ENCODE assay signal across 30 cellular contexts in the genomic region with DNA sequence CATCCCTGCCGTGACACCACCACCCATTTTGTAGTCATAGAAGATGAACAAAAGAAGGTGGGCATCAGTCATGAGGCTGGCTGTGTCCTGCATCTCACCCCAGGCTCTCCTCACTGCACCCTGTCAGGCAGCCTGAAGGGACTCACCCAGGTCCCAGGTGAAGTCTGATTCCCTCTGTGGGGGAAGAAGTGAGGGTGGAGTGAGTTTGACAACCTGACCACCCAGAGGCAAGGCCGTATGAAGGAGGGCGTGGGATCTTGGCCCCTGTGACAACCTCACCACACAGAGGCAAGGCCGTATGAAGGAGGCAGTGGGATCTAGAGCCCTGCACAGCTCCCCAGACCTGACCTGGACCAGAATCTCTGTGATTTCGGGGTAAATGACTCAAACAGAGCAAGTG.
"Had no signal": no experiment of that assay in that cellular context is flagged by ENCODE, and none has a peak within 500 bp of the region (broad histone marks: within the 10 kb centered on the region; RNA-seq: fewer than 3 reads in every experiment).

No MANE protein-coding gene starts in this region.

- H3K9me3 Mint-ChIP-seq: immature natural killer cell; memory B cell; mesothelial cell of epicardium; naive B cell; natural killer cell treated with Interleukin-12 subunit alpha and Interleukin-12 subunit beta and Interleukin-15 and Interleukin-18, amount 100 ng/mL, for 72 hours; neural crest cell; stimulated activated naive CD8-positive, alpha-beta T cell treated with anti-CD3 and anti-CD28 coated beads, Interleukin-15, amount 100 ng/mL, for 72 hours had no signal

- H3K27me3 ChIP-seq: esophagus squamous epithelium, suprapubic skin, transverse colon had no signal

- H3K9me3 ChIP-seq: esophagus squamous epithelium, mucosa of descending colon, neutrophil, psoas muscle, suprapubic skin, transverse colon had no signal

- H3K36me3 ChIP-seq: esophagus squamous epithelium, neutrophil, suprapubic skin, transverse colon had no signal

- H3K9ac ChIP-seq: parathyroid adenoma had no signal

- H3K4me3 Mint-ChIP-seq: effector memory CD8-positive, alpha-beta T cell; immature natural killer cell; memory B cell; mesothelial cell of epicardium; naive B cell; natural killer cell treated with Interleukin-12 subunit alpha and Interleukin-12 subunit beta and Interleukin-15 and Interleukin-18, amount 100 ng/mL, for 72 hours; neural crest cell; stimulated activated naive CD8-positive, alpha-beta T cell treated with anti-CD3 and anti-CD28 coated beads, Interleukin-15, amount 100 ng/mL, for 72 hours had no signal

- H3K27ac Mint-ChIP-seq: effector memory CD8-positive, alpha-beta T cell; immature natural killer cell; memory B cell; mesothelial cell of epicardium; naive B cell; natural killer cell treated with Interleukin-12 subunit alpha and Interleukin-12 subunit beta and Interleukin-15 and Interleukin-18, amount 100 ng/mL, for 72 hours had no signal

- H3K36me3 Mint-ChIP-seq: immature natural killer cell; memory B cell; mesothelial cell of epicardium; natural killer cell treated with Interleukin-12 subunit alpha and Interleukin-12 subunit beta and Interleukin-15 and Interleukin-18, amount 100 ng/mL, for 72 hours had no signal

- DNase-seq: cortex of kidney; effector memory CD8-positive, alpha-beta T cell; erythroblast; esophagus squamous epithelium; foreskin melanocyte; hypothalamus; immature natural killer cell; islet precursor cell; left colon; left ventricle myocardium superior; mucosa of descending colon; naive B cell; psoas muscle; right cardiac atrium; small intestine; stimulated activated CD4-positive, alpha-beta T cell treated with anti-CD3 and anti-CD28 coated beads, Interleukin-12 subunit alpha, Interleukin-12 subunit beta, amount 100 ng/mL, for 4 hours; stimulated activated CD4-positive, alpha-beta T cell treated with anti-CD3 and anti-CD28 coated beads, Interleukin-1b, Interleukin-23, amount 100 ng/mL, for 48 hours; stimulated activated CD4-positive, alpha-beta T cell treated with anti-CD3 and anti-CD28 coated beads, Interleukin-4, amount 100 ng/mL, for 1 hour; stimulated activated CD8-positive, alpha-beta memory T cell treated with anti-CD3 and anti-CD28 coated beads, Interleukin-4, amount 100 ng/mL, for 48 hours; stimulated activated naive CD4-positive, alpha-beta T cell; stimulated activated naive CD8-positive, alpha-beta T cell treated with anti-CD3 and anti-CD28 coated beads, Interleukin-15, amount 100 ng/mL, for 72 hours; transverse colon had no signal

- H3K4me1 ChIP-seq: psoas muscle, suprapubic skin had no signal

- H3K4me3 ChIP-seq: esophagus squamous epithelium, lung, mucosa of descending colon, psoas muscle, suprapubic skin, transverse colon had no signal

- H3K27ac ChIP-seq: esophagus squamous epithelium, neutrophil, parathyroid adenoma, psoas muscle, suprapubic skin, transverse colon had no signal

- H2AFZ ChIP-seq: parathyroid adenoma had no signal
